Comparison of ENCODE assay signal across 1 cellular context in the genomic region with DNA sequence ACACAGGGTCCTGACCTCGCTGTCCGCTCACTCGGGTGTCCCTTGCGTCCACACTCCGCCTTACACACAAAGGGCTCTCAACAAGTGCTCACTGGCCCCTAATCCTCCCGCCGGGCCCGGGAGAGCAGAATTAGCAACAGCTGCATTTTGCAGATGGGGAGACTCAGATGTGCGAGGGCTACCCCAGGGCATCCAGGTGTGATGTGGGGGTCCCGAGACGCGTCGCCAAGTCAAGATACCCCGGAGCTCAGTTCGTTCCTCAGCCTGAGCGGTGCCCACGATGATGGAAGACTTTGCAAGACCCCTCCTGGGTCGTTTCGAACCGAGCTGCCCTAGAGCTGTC.
TF ChIP-seq lines count a peak whose summit lies in the region.

No MANE protein-coding gene starts in this region.

TF ChIP-seq in endothelial cell of umbilical vein, 7 proteins besides CTCF, POLR2A, EP300 and RAD21 (continued from another document):
- TF ChIP-seq JUN (IDR thresholded peaks at IDR 0.05; ENCODE audit: borderline replicate concordance, insufficient read depth, insufficient read length, low read depth): no peak
